Comparison of ENCODE assay signal across 18 cellular contexts in genomic region chr9:122944960-122945888, GRCh38. TPM values are rescaled to one million over a fixed set of nuclear protein-coding genes. Genes with fewer than 3 reads are reported as not detected.
DNase-seq lines count a peak whose midpoint lies in the region; ATAC-seq, FAIRE-seq and TF ChIP-seq lines count a peak whose summit lies in the region.
"Had no signal": no experiment of that assay in that cellular context is flagged by ENCODE, and none has a peak within 500 bp of the region (broad histone marks: within the 10 kb centered on the region; RNA-seq: fewer than 3 reads in every experiment).

No MANE protein-coding gene starts in this region.

- FAIRE-seq in HepG2 (lab: Jason Lieb, UNC): no peak

- TF ChIP-seq CTCF in HepG2 (CRISPR knock-in tag; IDR thresholded peaks at IDR 0.05): no peak
- no peak for TF ChIP-seq CTCF in right lobe of liver (IDR thresholded peaks at IDR 0.05)
- no peak for TF ChIP-seq CTCF in WTC11 (IDR thresholded peaks at IDR 0.05)
- TF ChIP-seq CTCF in gastroesophageal sphincter (IDR thresholded peaks at IDR 0.05): no peak
- TF ChIP-seq CTCF in type B pancreatic cell (conservative IDR thresholded peaks at IDR 0.05): no peak
- TF ChIP-seq CTCF in prostate gland (IDR thresholded peaks at IDR 0.05): no peak

- peak overlapping the region; percentile 89 for H3K27ac Mint-ChIP-seq in WTC11
- H3K27ac Mint-ChIP-seq in type B pancreatic cell: peak overlapping the region; percentile 6
- H3K27ac Mint-ChIP-seq in natural killer cell treated with Interleukin-12 subunit alpha and Interleukin-12 subunit beta and Interleukin-15 and Interleukin-18, amount 100 ng/mL, for 72 hours: peak overlapping the region in 1 of 2 donors; percentile 60
- H3K27ac Mint-ChIP-seq: naive thymus-derived CD4-positive, alpha-beta T cell; T-helper 1 cell treated with Interleukin-12 subunit alpha and Interleukin-12 subunit beta and Interleukin-4 antibody, amounts not matched to agents 30 μg/mL and 1 μg/mL, for 36 hours had no signal

- H3K79me2 ChIP-seq in HepG2 (ENCODE audit: insufficient read depth, low read length): peaks cover 81% of the 10 kb centered on the region

- H3K4me2 ChIP-seq in HepG2 (ENCODE audit: low read depth, low read length): no peak overlapping the region

- H3K27ac ChIP-seq in HepG2 (ENCODE audit: extremely low read length, insufficient read depth, low read length) (peak overlapping the region; percentile 2), right lobe of liver (no peak overlapping the region), gastroesophageal sphincter (peak overlapping the region; percentile 56 to 96 (median 80)), prostate gland (no peak overlapping the region)
- H3K27ac ChIP-seq: body of pancreas, left lung had no signal

- no peak overlapping the region for H3K9ac ChIP-seq in HepG2 (ENCODE audit: insufficient read depth, low read depth, low read length)

- DNase-seq in HepG2 (ENCODE audit: low spot score) (no peak), right lobe of liver (no peak), WTC11 (ENCODE audit: low spot score) (no peak), type B pancreatic cell (ENCODE audit: extremely low spot score, unreplicated experiment) (no peak), prostate gland (ENCODE audit: low spot score) (no peak)
- DNase-seq in natural killer cell treated with Interleukin-12 subunit alpha and Interleukin-12 subunit beta and Interleukin-15 and Interleukin-18, amount 100 ng/mL, for 72 hours (ENCODE audit: low spot score): no peak
- DNase-seq: activated CD4-positive, alpha-beta T cell treated with anti-CD3 and anti-CD28 coated beads, Interleukin-2, amount 50 U/mL, for 4 hours; activated effector memory CD4-positive, alpha-beta T cell treated with anti-CD3 and anti-CD28 coated beads, Interleukin-2, amount 50 U/mL, for 16 hours; body of pancreas; dorsolateral prefrontal cortex; left lung; naive thymus-derived CD4-positive, alpha-beta T cell; NCI-H748 treated with DMSO at 0.1 percent for 48 hours; right cardiac atrium; trophoblast cell had no signal

- H3K9me3 Mint-ChIP-seq in WTC11 (0 out of 2 replicates have a peak, but pooled peaks cover 2% of the 10 kb centered on the region), type B pancreatic cell (no peaks in the 10 kb centered on the region)
- no peaks in the 10 kb centered on the region for H3K9me3 Mint-ChIP-seq in natural killer cell treated with Interleukin-12 subunit alpha and Interleukin-12 subunit beta and Interleukin-15 and Interleukin-18, amount 100 ng/mL, for 72 hours
- H3K9me3 Mint-ChIP-seq: T-helper 1 cell treated with Interleukin-12 subunit alpha and Interleukin-12 subunit beta and Interleukin-4 antibody, amounts not matched to agents 30 μg/mL and 1 μg/mL, for 36 hours had no signal

- no peak for ATAC-seq in HepG2
- no peak for ATAC-seq in right lobe of liver
- no peak for ATAC-seq in WTC11
- ATAC-seq in gastroesophageal sphincter: no peak
- ATAC-seq in HG02885 (IDR thresholded peaks at IDR 0.05; ENCODE audit: poor library complexity, unreplicated experiment): no peak
- no peak for ATAC-seq in natural killer cell treated with Interleukin-12 subunit alpha and Interleukin-12 subunit beta and Interleukin-15 and Interleukin-18, amount 100 ng/mL, for 72 hours
- ATAC-seq: body of pancreas; left lung; naive thymus-derived CD4-positive, alpha-beta T cell; right cardiac atrium had no signal

- H3K27me3 ChIP-seq in HepG2 (ENCODE audit: control insufficient read depth in 1 of 2, insufficient read depth in 2 of 2, low read length in 2 of 2) (peaks cover 0 to 3% of the 10 kb centered on the region in 2 experiments; a peak in 1 of 5 replicates), right lobe of liver (no peaks in the 10 kb centered on the region), gastroesophageal sphincter (no peaks in the 10 kb centered on the region), prostate gland (replicated peaks; ENCODE audit: insufficient read depth) (no peaks in the 10 kb centered on the region)
- H3K27me3 ChIP-seq: body of pancreas, dorsolateral prefrontal cortex, left lung had no signal

- no TSS peak for BruUV-seq in HepG2 (replicated peaks; lab: Mats Ljungman, UMichigan)

- peaks cover 0 to 2% of the 10 kb centered on the region in 2 experiments; a peak in 2 of 5 replicates for H3K36me3 ChIP-seq in HepG2 (replicated peaks in 1 of 2; ENCODE audit: control insufficient read depth in 1 of 2, insufficient read depth in 2 of 2, low read length in 2 of 2)
- H3K36me3 ChIP-seq in right lobe of liver: no peaks in the 10 kb centered on the region
- H3K36me3 ChIP-seq in gastroesophageal sphincter: no peaks in the 10 kb centered on the region
- no peaks in the 10 kb centered on the region for H3K36me3 ChIP-seq in prostate gland

- H3K36me3 Mint-ChIP-seq in WTC11: no peaks in the 10 kb centered on the region
- peaks cover 5% of the 10 kb centered on the region for H3K36me3 Mint-ChIP-seq in type B pancreatic cell
- peaks cover 7% of the 10 kb centered on the region for H3K36me3 Mint-ChIP-seq in natural killer cell treated with Interleukin-12 subunit alpha and Interleukin-12 subunit beta and Interleukin-15 and Interleukin-18, amount 100 ng/mL, for 72 hours

- H3K4me3 Mint-ChIP-seq in WTC11: no peak overlapping the region
- peak overlapping the region; percentile 12 for H3K4me3 Mint-ChIP-seq in type B pancreatic cell
- no peak overlapping the region for H3K4me3 Mint-ChIP-seq in natural killer cell treated with Interleukin-12 subunit alpha and Interleukin-12 subunit beta and Interleukin-15 and Interleukin-18, amount 100 ng/mL, for 72 hours
- H3K4me3 Mint-ChIP-seq: T-helper 1 cell treated with Interleukin-12 subunit alpha and Interleukin-12 subunit beta and Interleukin-4 antibody, amounts not matched to agents 30 μg/mL and 1 μg/mL, for 36 hours had no signal

- TF ChIP-seq RAD21 in HepG2 (CRISPR knock-in tag; IDR thresholded peaks at IDR 0.05): no peak

- TF ChIP-seq POLR2A in HepG2 (IDR thresholded peaks at IDR 0.05; ENCODE audit: insufficient read depth in 1 of 2, low read depth in 2 of 2, low read length in 2 of 2) (no peak), right lobe of liver (IDR thresholded peaks at IDR 0.05) (no peak), gastroesophageal sphincter (IDR thresholded peaks at IDR 0.05) (no peak), prostate gland (IDR thresholded peaks at IDR 0.05) (no peak)

- in situ Hi-C loops in HepG2 (cut with HindIII; ENCODE audit: extremely low pct_ligation_motif_present, low pct_unique_long_range_greater_than_20kb): no loop called here

- H3K9me3 ChIP-seq in HepG2 (ENCODE audit: low read length): no peaks in the 10 kb centered on the region
- no peaks in the 10 kb centered on the region for H3K9me3 ChIP-seq in right lobe of liver
- H3K9me3 ChIP-seq in gastroesophageal sphincter: no peaks in the 10 kb centered on the region
- H3K9me3 ChIP-seq in prostate gland: no peaks in the 10 kb centered on the region
- H3K9me3 ChIP-seq: body of pancreas, left lung had no signal

- intact Hi-C loops in HepG2 (cut with micrococcal nuclease; ENCODE audit: unreplicated experiment) (loop anchor here (10.0 kb wide), 1 partner anchor 50 kb away; no protein-coding TSS in a partner anchor), right lobe of liver (cut with DNase I) (no loop called here), prostate gland (cut with DNase I) (loop anchor here (5.0 kb wide), 1 partner anchor 38 kb away; the partner anchor contains the start of gene RC3H2)

- H2AFZ ChIP-seq in HepG2 (ENCODE audit: low read length): no peak overlapping the region

- H3K4me1 Mint-ChIP-seq in WTC11: peaks cover 53% of the 10 kb centered on the region
- H3K4me1 Mint-ChIP-seq in type B pancreatic cell (ENCODE audit: unreplicated experiment): peaks cover 49% of the 10 kb centered on the region
- H3K4me1 Mint-ChIP-seq in natural killer cell treated with Interleukin-12 subunit alpha and Interleukin-12 subunit beta and Interleukin-15 and Interleukin-18, amount 100 ng/mL, for 72 hours (ENCODE audit: low read depth in 2 of 2): peaks cover 41 to 45% of the 10 kb centered on the region in 2 donors

- TF ChIP-seq EP300 in HepG2 (IDR thresholded peaks at IDR 0.05; ENCODE audit: low read depth in 2 of 2, low read length in 2 of 2) (no peak), HepG2 (CRISPR knock-in tag; IDR thresholded peaks at IDR 0.05; ENCODE audit: borderline replicate concordance) (no peak), gastroesophageal sphincter (IDR thresholded peaks at IDR 0.05) (no peak)

- no peak overlapping the region for H3K4me3 ChIP-seq in HepG2 (replicated peaks in 1 of 3; ENCODE audit: insufficient read depth in 1 of 3, low read depth in 2 of 3, low read length in 3 of 3)
- no peak overlapping the region for H3K4me3 ChIP-seq in right lobe of liver
- no peak overlapping the region for H3K4me3 ChIP-seq in gastroesophageal sphincter
- H3K4me3 ChIP-seq in prostate gland: no peak overlapping the region
- H3K4me3 ChIP-seq: body of pancreas, dorsolateral prefrontal cortex, left lung had no signal

- H3K27me3 Mint-ChIP-seq in WTC11 (ENCODE audit: low read depth) (no peaks in the 10 kb centered on the region; the same call in 1 of the 2 replicates), type B pancreatic cell (no peaks in the 10 kb centered on the region)
- H3K27me3 Mint-ChIP-seq in natural killer cell treated with Interleukin-12 subunit alpha and Interleukin-12 subunit beta and Interleukin-15 and Interleukin-18, amount 100 ng/mL, for 72 hours: no peaks in the 10 kb centered on the region
- H3K27me3 Mint-ChIP-seq: naive thymus-derived CD4-positive, alpha-beta T cell had no signal

- H4K20me1 ChIP-seq in HepG2 (ENCODE audit: insufficient read depth, low read length): no peaks in the 10 kb centered on the region

- CTCF ChIA-PET in HepG2 (lab: Yijun Ruan, JAX; ENCODE audit: low intra/inter-chr PET ratio, low total read pairs) (no interaction called here), WTC11 (lab: Charles Lee) (no interaction called here)

- POLR2A ChIA-PET in HepG2 (lab: Yijun Ruan, JAX) (interaction anchor here (1.1 kb wide), 1 partner anchor 14 kb away, joined by 4 read pairs; the partner anchor contains the start of gene ZBTB26), WTC11 (lab: Charles Lee) (interaction anchor here (0.6 kb wide), 1 partner anchor 30 kb away, joined by 5 read pairs; no protein-coding TSS in a partner anchor)

- 80% methylated on average over 4 of the region's 4 CpGs for WGBS in HepG2 (ENCODE audit: low lambda C conversion rate)
- 70% methylated on average over 4 of the region's 4 CpGs for WGBS in right lobe of liver (ENCODE audit: insufficient coverage, low coverage, low lambda C conversion rate, missing lambda C conversion rate)
- WGBS in gastroesophageal sphincter (ENCODE audit: low coverage in 1 of 2), 2 donors: 34 to 43% methylated on average over 3 to 4 of the region's 4 CpGs
- WGBS in prostate gland: 54% methylated on average over 4 of the region's 4 CpGs

- peaks cover 68% of the 10 kb centered on the region for H3K4me1 ChIP-seq in HepG2 (ENCODE audit: insufficient read depth, low read length)
- peaks cover 0 to 16% (median 4%) of the 10 kb centered on the region in 4 donors for H3K4me1 ChIP-seq in right lobe of liver
- H3K4me1 ChIP-seq in gastroesophageal sphincter: peaks cover 6 to 91% (median 12%) of the 10 kb centered on the region in 3 donors
- H3K4me1 ChIP-seq in prostate gland (replicated peaks): peaks cover 15% of the 10 kb centered on the region

RNA-seq across cellular contexts. Expression of gene RABGAP1, which starts 4.4 kb away (rescaled TPM):
- total RNA-seq in HepG2 (2016; rRNA removed; fragmentation: Illumina TruSeq; extraction: Trizol) (19.1 and 26.4 TPM in 2 replicates), right lobe of liver (10 to 100 TPM; 11.4 to 15.4 (median 13.5) TPM), WTC11 (2021) (38.1 to 42.9 TPM (median 41.1 TPM) in 3 replicates), gastroesophageal sphincter (100 to 1,000 TPM in 1 of 4 donors, 10 to 100 TPM in 3; 61.2 to 139 (median 82.9) TPM), type B pancreatic cell (ENCODE audit: low replicate concordance) (68.4 and 72.7 TPM in 2 replicates), prostate gland (100 to 1,000 TPM in 1 of 2 donors, 10 to 100 TPM in 1; 59.8 to 104 TPM)
- total RNA-seq in HepG2 (2016; cell fraction: cytosol; rRNA removed; fragmentation: Illumina TruSeq; extraction: Trizol; ENCODE audit: low read depth): 13.4 and 16.4 TPM in 2 replicates
- 18.5 and 25.1 TPM in 2 replicates for total RNA-seq in HepG2 (2016; cell fraction: insoluble cytoplasmic fraction; rRNA removed; fragmentation: Illumina TruSeq; extraction: Trizol)
- 19.5 and 22.5 TPM in 2 replicates for total RNA-seq in HepG2 (2016; cell fraction: membrane; rRNA removed; fragmentation: Illumina TruSeq; extraction: Trizol)
- 33.3 and 38.0 TPM in 2 replicates for total RNA-seq in HepG2 (2016; cell fraction: nucleus; rRNA removed; fragmentation: Illumina TruSeq; extraction: Trizol)
- 16.8 and 19.3 TPM in 2 replicates for polyA plus RNA-seq in HepG2 (2011; rRNA removed)
- polyA plus RNA-seq in HepG2 (2011; cell fraction: cytosol; rRNA removed): 8.0 and 11.1 TPM in 2 replicates
- 15.5 and 22.2 TPM in 2 replicates for polyA plus RNA-seq in HepG2 (2011; cell fraction: nucleus; rRNA removed)
- polyA plus RNA-seq in HepG2 (2012): 16.9 and 17.8 TPM in 2 replicates
- 1.2 TPM in 2 replicates for polyA plus RNA-seq in HepG2 (2016; cell fraction: cytosol; fragmentation: Illumina TruSeq; extraction: Trizol; ENCODE audit: low read depth)
- 20.9 and 23.3 TPM in 2 replicates for polyA plus RNA-seq in HepG2 (2016; cell fraction: insoluble cytoplasmic fraction; fragmentation: Illumina TruSeq; extraction: Trizol; ENCODE audit: low read depth)
- 2.6 and 3.4 TPM in 2 replicates for polyA plus RNA-seq in HepG2 (2016; cell fraction: membrane; fragmentation: Illumina TruSeq; extraction: Trizol; ENCODE audit: low read depth)
- polyA plus RNA-seq in HepG2 (2016; cell fraction: nucleus; fragmentation: Illumina TruSeq; extraction: Trizol; ENCODE audit: insufficient read depth, low read depth): 24.6 and 27.5 TPM in 2 replicates
- polyA minus RNA-seq in HepG2 (2011; rRNA and poly(A)+ RNA removed; ENCODE audit: low replicate concordance): 39.8 and 70.5 TPM in 2 replicates
- polyA minus RNA-seq in HepG2 (2011; cell fraction: cytosol; rRNA and poly(A)+ RNA removed): 18.6 and 22.6 TPM in 2 replicates
- 105 and 133 TPM in 2 replicates for polyA minus RNA-seq in HepG2 (2011; cell fraction: nucleus; rRNA and poly(A)+ RNA removed)
- 10 to 100 TPM; 27.6 to 31.2 TPM for total RNA-seq in natural killer cell treated with Interleukin-12 subunit alpha and Interleukin-12 subunit beta and Interleukin-15 and Interleukin-18, amount 100 ng/mL, for 72 hours

RNA-seq across cellular contexts. Expression of gene ZBTB26, which starts 13.9 kb away (rescaled TPM):
- 4.5 and 5.6 TPM in 2 replicates for total RNA-seq in HepG2 (2016; rRNA removed; fragmentation: Illumina TruSeq; extraction: Trizol)
- 0.91 and 1.1 TPM in 2 replicates for total RNA-seq in HepG2 (2016; cell fraction: cytosol; rRNA removed; fragmentation: Illumina TruSeq; extraction: Trizol; ENCODE audit: low read depth)
- 3.7 and 5.1 TPM in 2 replicates for total RNA-seq in HepG2 (2016; cell fraction: insoluble cytoplasmic fraction; rRNA removed; fragmentation: Illumina TruSeq; extraction: Trizol)
- total RNA-seq in HepG2 (2016; cell fraction: membrane; rRNA removed; fragmentation: Illumina TruSeq; extraction: Trizol): 5.1 and 5.8 TPM in 2 replicates
- total RNA-seq in HepG2 (2016; cell fraction: nucleus; rRNA removed; fragmentation: Illumina TruSeq; extraction: Trizol): 7.5 and 7.6 TPM in 2 replicates
- 7.6 and 8.6 TPM in 2 replicates for polyA plus RNA-seq in HepG2 (2011; rRNA removed)
- 3.1 and 4.8 TPM in 2 replicates for polyA plus RNA-seq in HepG2 (2011; cell fraction: cytosol; rRNA removed)
- 11.5 and 14.4 TPM in 2 replicates for polyA plus RNA-seq in HepG2 (2011; cell fraction: nucleus; rRNA removed)
- polyA plus RNA-seq in HepG2 (2012): 6.4 and 7.2 TPM in 2 replicates
- polyA plus RNA-seq in HepG2 (2016; cell fraction: cytosol; fragmentation: Illumina TruSeq; extraction: Trizol; ENCODE audit: low read depth): 1.0 and 1.1 TPM in 2 replicates
- polyA plus RNA-seq in HepG2 (2016; cell fraction: insoluble cytoplasmic fraction; fragmentation: Illumina TruSeq; extraction: Trizol; ENCODE audit: low read depth): 5.4 and 6.1 TPM in 2 replicates
- polyA plus RNA-seq in HepG2 (2016; cell fraction: membrane; fragmentation: Illumina TruSeq; extraction: Trizol; ENCODE audit: low read depth): 3.6 and 4.2 TPM in 2 replicates
- polyA plus RNA-seq in HepG2 (2016; cell fraction: nucleus; fragmentation: Illumina TruSeq; extraction: Trizol; ENCODE audit: insufficient read depth, low read depth): 14.7 and 15.0 TPM in 2 replicates
- polyA minus RNA-seq in HepG2 (2011; rRNA and poly(A)+ RNA removed; ENCODE audit: low replicate concordance): 3.1 and 7.6 TPM in 2 replicates
- 5.6 TPM in 2 replicates for polyA minus RNA-seq in HepG2 (2011; cell fraction: cytosol; rRNA and poly(A)+ RNA removed)
- polyA minus RNA-seq in HepG2 (2011; cell fraction: nucleus; rRNA and poly(A)+ RNA removed): 9.1 and 14.3 TPM in 2 replicates
- 1 to 10 TPM; 1.2 to 2.3 (median 1.4) TPM for total RNA-seq in right lobe of liver
- 6.3 to 7.8 TPM (median 7.3 TPM) in 3 replicates for total RNA-seq in WTC11 (2021)
- 10 to 100 TPM in 2 of 4 donors, 1 to 10 TPM in 2; 9.2 to 14.0 (median 10.8) TPM for total RNA-seq in gastroesophageal sphincter
- 7.0 and 11.3 TPM in 2 replicates for total RNA-seq in type B pancreatic cell (ENCODE audit: low replicate concordance)
- total RNA-seq in prostate gland: 10 to 100 TPM in 1 of 2 donors, 1 to 10 TPM in 1; 5.6 to 10.5 TPM
- 1 to 10 TPM; 5.1 to 7.5 TPM for total RNA-seq in natural killer cell treated with Interleukin-12 subunit alpha and Interleukin-12 subunit beta and Interleukin-15 and Interleukin-18, amount 100 ng/mL, for 72 hours

RNA-seq across cellular contexts. Expression of gene ZBTB6, which starts 32.1 kb away (rescaled TPM):
- total RNA-seq in HepG2 (2016; rRNA removed; fragmentation: Illumina TruSeq; extraction: Trizol) (7.1 and 12.1 TPM in 2 replicates), right lobe of liver (1 to 10 TPM; 2.2 to 4.3 (median 2.7) TPM), WTC11 (2021) (8.2 to 9.6 TPM (median 9.0 TPM) in 3 replicates), gastroesophageal sphincter (10 to 100 TPM in 2 of 4 donors, 1 to 10 TPM in 2; 7.4 to 10.9 (median 9.8) TPM), type B pancreatic cell (ENCODE audit: low replicate concordance) (8.3 and 8.7 TPM in 2 replicates), prostate gland (10 to 100 TPM in 1 of 2 donors, 1 to 10 TPM in 1; 6.5 to 10.3 TPM)
- total RNA-seq in HepG2 (2016; cell fraction: cytosol; rRNA removed; fragmentation: Illumina TruSeq; extraction: Trizol; ENCODE audit: low read depth): 0.71 and 0.79 TPM in 2 replicates
- total RNA-seq in HepG2 (2016; cell fraction: insoluble cytoplasmic fraction; rRNA removed; fragmentation: Illumina TruSeq; extraction: Trizol): 7.5 and 12.8 TPM in 2 replicates
- 4.7 and 5.8 TPM in 2 replicates for total RNA-seq in HepG2 (2016; cell fraction: membrane; rRNA removed; fragmentation: Illumina TruSeq; extraction: Trizol)
- total RNA-seq in HepG2 (2016; cell fraction: nucleus; rRNA removed; fragmentation: Illumina TruSeq; extraction: Trizol): 8.0 and 8.5 TPM in 2 replicates
- polyA plus RNA-seq in HepG2 (2011; rRNA removed): 3.1 and 3.7 TPM in 2 replicates
- 1.4 and 2.4 TPM in 2 replicates for polyA plus RNA-seq in HepG2 (2011; cell fraction: cytosol; rRNA removed)
- 1.4 and 1.7 TPM in 2 replicates for polyA plus RNA-seq in HepG2 (2011; cell fraction: nucleus; rRNA removed)
- polyA plus RNA-seq in HepG2 (2012): 4.6 and 5.1 TPM in 2 replicates
- 0.24 and 0.41 TPM in 2 replicates for polyA plus RNA-seq in HepG2 (2016; cell fraction: cytosol; fragmentation: Illumina TruSeq; extraction: Trizol; ENCODE audit: low read depth)
- polyA plus RNA-seq in HepG2 (2016; cell fraction: insoluble cytoplasmic fraction; fragmentation: Illumina TruSeq; extraction: Trizol; ENCODE audit: low read depth): 7.6 and 8.7 TPM in 2 replicates
- polyA plus RNA-seq in HepG2 (2016; cell fraction: membrane; fragmentation: Illumina TruSeq; extraction: Trizol; ENCODE audit: low read depth): 1.8 and 2.0 TPM in 2 replicates
- polyA plus RNA-seq in HepG2 (2016; cell fraction: nucleus; fragmentation: Illumina TruSeq; extraction: Trizol; ENCODE audit: insufficient read depth, low read depth): 5.8 and 6.5 TPM in 2 replicates
- polyA minus RNA-seq in HepG2 (2011; rRNA and poly(A)+ RNA removed; ENCODE audit: low replicate concordance): 3.1 and 9.0 TPM in 2 replicates
- 4.4 and 5.2 TPM in 2 replicates for polyA minus RNA-seq in HepG2 (2011; cell fraction: cytosol; rRNA and poly(A)+ RNA removed)
- 12.3 and 14.2 TPM in 2 replicates for polyA minus RNA-seq in HepG2 (2011; cell fraction: nucleus; rRNA and poly(A)+ RNA removed)
- 10 to 100 TPM in 1 of 2 donors, 1 to 10 TPM in 1; 7.0 to 13.3 TPM for total RNA-seq in natural killer cell treated with Interleukin-12 subunit alpha and Interleukin-12 subunit beta and Interleukin-15 and Interleukin-18, amount 100 ng/mL, for 72 hours

RNA-seq across cellular contexts. Expression of gene RC3H2, which starts 40.1 kb away (rescaled TPM):
- 36.4 and 42.5 TPM in 2 replicates for total RNA-seq in HepG2 (2016; rRNA removed; fragmentation: Illumina TruSeq; extraction: Trizol)
- total RNA-seq in HepG2 (2016; cell fraction: cytosol; rRNA removed; fragmentation: Illumina TruSeq; extraction: Trizol; ENCODE audit: low read depth): 65.6 and 66.4 TPM in 2 replicates
- 36.3 and 43.9 TPM in 2 replicates for total RNA-seq in HepG2 (2016; cell fraction: insoluble cytoplasmic fraction; rRNA removed; fragmentation: Illumina TruSeq; extraction: Trizol)
- 72.8 and 85.3 TPM in 2 replicates for total RNA-seq in HepG2 (2016; cell fraction: membrane; rRNA removed; fragmentation: Illumina TruSeq; extraction: Trizol)
- 23.9 and 31.0 TPM in 2 replicates for total RNA-seq in HepG2 (2016; cell fraction: nucleus; rRNA removed; fragmentation: Illumina TruSeq; extraction: Trizol)
- polyA plus RNA-seq in HepG2 (2011; rRNA removed): 20.3 and 21.0 TPM in 2 replicates
- 10.8 and 15.8 TPM in 2 replicates for polyA plus RNA-seq in HepG2 (2011; cell fraction: cytosol; rRNA removed)
- 15.4 and 17.1 TPM in 2 replicates for polyA plus RNA-seq in HepG2 (2011; cell fraction: nucleus; rRNA removed)
- 15.7 and 18.2 TPM in 2 replicates for polyA plus RNA-seq in HepG2 (2012)
- 56.4 and 58.0 TPM in 2 replicates for polyA plus RNA-seq in HepG2 (2016; cell fraction: cytosol; fragmentation: Illumina TruSeq; extraction: Trizol; ENCODE audit: low read depth)
- 19.2 and 20.4 TPM in 2 replicates for polyA plus RNA-seq in HepG2 (2016; cell fraction: insoluble cytoplasmic fraction; fragmentation: Illumina TruSeq; extraction: Trizol; ENCODE audit: low read depth)
- 45.4 and 46.9 TPM in 2 replicates for polyA plus RNA-seq in HepG2 (2016; cell fraction: membrane; fragmentation: Illumina TruSeq; extraction: Trizol; ENCODE audit: low read depth)
- polyA plus RNA-seq in HepG2 (2016; cell fraction: nucleus; fragmentation: Illumina TruSeq; extraction: Trizol; ENCODE audit: insufficient read depth, low read depth): 23.5 and 27.5 TPM in 2 replicates
- 64.1 and 186 TPM in 2 replicates for polyA minus RNA-seq in HepG2 (2011; rRNA and poly(A)+ RNA removed; ENCODE audit: low replicate concordance)
- 41.2 and 49.7 TPM in 2 replicates for polyA minus RNA-seq in HepG2 (2011; cell fraction: cytosol; rRNA and poly(A)+ RNA removed)
- polyA minus RNA-seq in HepG2 (2011; cell fraction: nucleus; rRNA and poly(A)+ RNA removed): 55.0 and 73.7 TPM in 2 replicates
- 10 to 100 TPM; 14.1 to 20.7 (median 19.4) TPM for total RNA-seq in right lobe of liver
- total RNA-seq in WTC11 (2021): 36.0 to 38.3 TPM (median 37.5 TPM) in 3 replicates
- total RNA-seq in gastroesophageal sphincter: 10 to 100 TPM; 50.6 to 70.7 (median 68.7) TPM
- 57.7 TPM in 2 replicates for total RNA-seq in type B pancreatic cell (ENCODE audit: low replicate concordance)
- 10 to 100 TPM; 25.8 to 47.9 TPM for total RNA-seq in prostate gland
- 10 to 100 TPM; 45.0 to 57.3 TPM for total RNA-seq in natural killer cell treated with Interleukin-12 subunit alpha and Interleukin-12 subunit beta and Interleukin-15 and Interleukin-18, amount 100 ng/mL, for 72 hours

Comparison
In these comparisons a context has a peak if more than half of its experiments do, and no peak if none do; other contexts are left out.
1. H3K27ac ChIP-seq: peak in HepG2 (single experiment) and gastroesophageal sphincter (4 of 4); none in right lobe of liver (0 of 3) and prostate gland (0 of 2).
2. intact Hi-C loops: an anchor here in HepG2 (10.0 kb wide) and prostate gland (5.0 kb wide); none called in right lobe of liver.